Comparison of ENCODE assay signal across 21 cellular contexts in genomic region chr2:240781471-240782220, GRCh38. TPM values are rescaled to one million over a fixed set of nuclear protein-coding genes. Genes with fewer than 3 reads are reported as not detected.
DNase-seq lines count a peak whose midpoint lies in the region; ATAC-seq, FAIRE-seq and TF ChIP-seq lines count a peak whose summit lies in the region.
"Had no signal": no experiment of that assay in that cellular context is flagged by ENCODE, and none has a peak within 500 bp of the region (broad histone marks: within the 10 kb centered on the region; RNA-seq: fewer than 3 reads in every experiment).

No MANE protein-coding gene starts in this region.

- H2BK120ac ChIP-seq in neuronal stem cell (ENCODE audit: low read depth, low read length), result peak overlapping the region; percentile 47

- no peak overlapping the region for H3K23ac ChIP-seq in neuronal stem cell (ENCODE audit: low read depth, low read length, poor library complexity)

- peaks cover 12% of the 10 kb centered on the region for H3K79me1 ChIP-seq in neuronal stem cell (ENCODE audit: low read depth, low read length)

- no peaks in the 10 kb centered on the region for H3K36me3 ChIP-seq in heart left ventricle
- H3K36me3 ChIP-seq in neuronal stem cell (replicated peaks in 1 of 2; ENCODE audit: control insufficient read depth in 2 of 2, insufficient read depth in 2 of 2, low read length in 2 of 2), result peaks cover 39 to 47% of the 10 kb centered on the region in 2 donors
- no peaks in the 10 kb centered on the region for H3K36me3 ChIP-seq in testis (ENCODE audit: low read depth, missing control alignments)
- no peaks in the 10 kb centered on the region for H3K36me3 ChIP-seq in small intestine (ENCODE audit: control insufficient read depth in 2 of 2, insufficient read depth in 2 of 2, low read length in 2 of 2)
- H3K36me3 ChIP-seq: BLaER1 had no signal

- no peak overlapping the region for H2BK5ac ChIP-seq in neuronal stem cell (ENCODE audit: low read length)

- H4K91ac ChIP-seq in neuronal stem cell (ENCODE audit: low read depth, low read length, poor library complexity), result peak overlapping the region; percentile 64

- H2BK15ac ChIP-seq in neuronal stem cell (ENCODE audit: low read length), result no peak overlapping the region

- intact Hi-C loops in heart left ventricle (cut with DNase I), result no loop called here
- intact Hi-C loops in Right ventricle myocardium superior (cut with DNase I), result no loop called here
- intact Hi-C loops in testis (cut with DNase I; ENCODE audit: low total_unique reads), result no loop called here

- TF ChIP-seq POLR2A in heart left ventricle (IDR thresholded peaks at IDR 0.05) (no peak), testis (IDR thresholded peaks at IDR 0.05) (no peak)

- no peak overlapping the region for H3K4ac ChIP-seq in neuronal stem cell (ENCODE audit: low read length)

- H2BK12ac ChIP-seq in neuronal stem cell (ENCODE audit: low read length), result no peak overlapping the region

- H3K9ac ChIP-seq in neuronal stem cell (ENCODE audit: low read depth, low read length, poor library complexity), result no peak overlapping the region
- H3K9ac ChIP-seq: BLaER1 had no signal

- H3K27ac ChIP-seq in heart left ventricle, result no peak overlapping the region
- H3K27ac ChIP-seq in caudate nucleus (ENCODE audit: low read depth, low read length), result no peak overlapping the region
- H3K27ac ChIP-seq in neuronal stem cell (replicated peaks; ENCODE audit: low read length), result no peak overlapping the region
- H3K27ac ChIP-seq in testis, result no peak overlapping the region
- no peak overlapping the region for H3K27ac ChIP-seq in small intestine (ENCODE audit: low read depth in 1 of 2, low read length in 1 of 2)
- H3K27ac ChIP-seq: BLaER1, PC-9 had no signal

- TF ChIP-seq CTCF in heart left ventricle (IDR thresholded peaks at IDR 0.05), result no peak
- no peak for TF ChIP-seq CTCF in testis (IDR thresholded peaks at IDR 0.05)

- H3K4me3 ChIP-seq in heart left ventricle (no peak overlapping the region), neuronal stem cell (ENCODE audit: low read length in 2 of 2) (peak overlapping the region in 1 of 2 donors; percentile 50), testis (peak overlapping the region; percentile 31 to 48), small intestine (ENCODE audit: low read depth in 1 of 2, low read length in 2 of 2) (no peak overlapping the region)
- H3K4me3 ChIP-seq: BLaER1, GM23338, PC-9 had no signal

- H4K8ac ChIP-seq in neuronal stem cell (ENCODE audit: low read depth, low read length), result no peak overlapping the region

- no peaks in the 10 kb centered on the region for H3K4me1 ChIP-seq in heart left ventricle
- no peaks in the 10 kb centered on the region for H3K4me1 ChIP-seq in neuronal stem cell (ENCODE audit: control insufficient read depth in 2 of 2, insufficient read depth in 1 of 2, low read depth in 1 of 2, low read length in 2 of 2)
- peaks cover 1% of the 10 kb centered on the region for H3K4me1 ChIP-seq in testis
- H3K4me1 ChIP-seq in small intestine (ENCODE audit: control insufficient read depth in 2 of 2, insufficient read depth in 1 of 2, low read depth in 1 of 2, low read length in 1 of 2), result no peaks in the 10 kb centered on the region
- H3K4me1 ChIP-seq: BLaER1 had no signal

- H3K4me2 ChIP-seq in neuronal stem cell (ENCODE audit: insufficient read depth, low read length, poor library complexity, severe bottlenecking), result no peak overlapping the region
- H3K4me2 ChIP-seq: BLaER1, GM23338, PC-9 had no signal

- DNase-seq in heart left ventricle (peak in 3 of 5 donors; percentile 15 to 38 (median 17)), Right ventricle myocardium superior (no peak), caudate nucleus (lab: John Stamatoyannopoulos, UW) (peak in 34 of 61 donors; percentile 26 to 82 (median 55)), neuronal stem cell (ENCODE audit: low spot score) (no peak), testis (peak; percentile 41), AG08396 (ENCODE audit: low spot score) (no peak), small intestine (no peak), GDM1 (lab: John Stamatoyannopoulos, UW) (no peak)
- DNase-seq: DMS79 treated with DMSO at 0.1 percent for 48 hours, KBM-7, MV-4-11, NCI-H1417 treated with DMSO at 0.1 percent for 48 hours, NCI-H1930, NCI-H510A, NCI-H774, PC-9 had no signal

- H3K18ac ChIP-seq in neuronal stem cell (ENCODE audit: low read length), result peak overlapping the region; percentile 81

- H3K14ac ChIP-seq in neuronal stem cell (ENCODE audit: low read length), result peak overlapping the region; percentile 31

- WGBS in heart left ventricle, 4 donors, result 83 to 88% (median 85%) methylated on average over 58 of the region's 58 CpGs
- no CpG with 5 or more reads among the region's 58 CpGs for WGBS in neuronal stem cell (ENCODE audit: extremely low coverage in 2 of 2, insufficient read length in 2 of 2, insufficient replicate concordance in 1 of 2), 2 donors
- WGBS in testis, 2 donors, result 67 to 70% methylated on average over 58 of the region's 58 CpGs
- 88 to 90% (median 90%) methylated on average over 58 of the region's 58 CpGs for WGBS in small intestine, 3 donors

- H3K27me3 ChIP-seq in heart left ventricle, result peaks cover 0 to 18% (median 0%) of the 10 kb centered on the region in 9 donors
- no peaks in the 10 kb centered on the region for H3K27me3 ChIP-seq in neuronal stem cell (ENCODE audit: control insufficient read depth in 3 of 3, insufficient read depth in 3 of 3, low read depth in 1 of 3, low read length in 3 of 3)
- no peaks in the 10 kb centered on the region for H3K27me3 ChIP-seq in testis
- H3K27me3 ChIP-seq in small intestine (ENCODE audit: control insufficient read depth in 2 of 2, insufficient read depth in 2 of 2, low read length in 2 of 2), result no peaks in the 10 kb centered on the region
- H3K27me3 ChIP-seq: BLaER1 had no signal

- H2AK5ac ChIP-seq in neuronal stem cell (ENCODE audit: low read depth, low read length), result no peak overlapping the region

- ATAC-seq in heart left ventricle, result no peak
- no peak for ATAC-seq in Right ventricle myocardium superior (ENCODE audit: poor library complexity)
- ATAC-seq: CD8-positive, alpha-beta T cell; GM23338 had no signal

- no peak for FAIRE-seq in small intestine (lab: Jason Lieb, UNC)
- FAIRE-seq: G401.6, GM12892 had no signal

- H2AFZ ChIP-seq in neuronal stem cell (ENCODE audit: low read length), result no peak overlapping the region
- H2AFZ ChIP-seq: GM23338, PC-9 had no signal

- no peaks in the 10 kb centered on the region for H3K9me3 ChIP-seq in heart left ventricle
- peaks cover 0 to 2% of the 10 kb centered on the region in 2 donors for H3K9me3 ChIP-seq in neuronal stem cell (replicated peaks in 1 of 2; ENCODE audit: control insufficient read depth in 2 of 2, insufficient read depth in 1 of 2, low read depth in 1 of 2, low read length in 2 of 2)
- H3K9me3 ChIP-seq in testis, result no peaks in the 10 kb centered on the region
- no peaks in the 10 kb centered on the region for H3K9me3 ChIP-seq in small intestine (ENCODE audit: control insufficient read depth, low read depth)
- H3K9me3 ChIP-seq: BLaER1 had no signal

RNA-seq across cellular contexts. Expression of gene KIF1A, which starts 38.4 kb away (rescaled TPM):
- total RNA-seq in heart left ventricle (10 to 100 TPM in 1 of 9 donors, 1 to 10 TPM in 8; 1.1 to 25.8 (median 2.8) TPM), Right ventricle myocardium superior (0.65 TPM), testis (10 to 100 TPM; 37.0 to 42.1 TPM)
- polyA plus RNA-seq in heart left ventricle (under 1 TPM; 0.76 to 0.97 TPM), testis (ENCODE audit: insufficient read depth, low read depth, low replicate concordance) (33.5 TPM), small intestine (1 to 10 TPM in 1 of 3 donors, under 1 TPM in 2; 0.27 to 7.7 (median 0.45) TPM)
- polyA plus RNA-seq in neuronal stem cell (2013, experiment 1 of 2), result 32.5 TPM
- polyA plus RNA-seq in neuronal stem cell (2013, experiment 2 of 2), result 33.9 TPM
- total RNA-seq: CD8-positive, alpha-beta T cell; PC-9 had no signal

Comparison
In these comparisons a context has a peak if more than half of its experiments do, and no peak if none do; other contexts are left out.
1. DNase-seq: peak in heart left ventricle (3 of 5), caudate nucleus (34 of 61) and testis (single experiment); none in Right ventricle myocardium superior (single experiment), neuronal stem cell (single experiment), AG08396 (single experiment), small intestine (single experiment) and GDM1 (single experiment).
2. H3K4me3 ChIP-seq: peak in testis (2 of 2); none in heart left ventricle (0 of 12) and small intestine (0 of 2).